1 cellular context compared by ENCODE assay signal in genomic region chr17:31696184-31696602, GRCh38.
TF ChIP-seq lines count a peak whose summit lies in the region.

No MANE protein-coding gene starts in this region.

TF ChIP-seq in SK-N-SH treated with all-trans-retinoic acid at 6 μM for 48 hours, 23 proteins besides CTCF, POLR2A, EP300 and RAD21 (continued from another document):
- TF ChIP-seq BACH2 (CRISPR knock-in tag; IDR thresholded peaks at IDR 0.05; ENCODE audit: borderline replicate concordance) (no peak), CREB5 (CRISPR knock-in tag; IDR thresholded peaks at IDR 0.05; ENCODE audit: low read depth) (peak; percentile 48; the same call in 1 of the 2 replicates), OSR1 (CRISPR knock-in tag; IDR thresholded peaks at IDR 0.05) (no peak), ZNF70 (CRISPR knock-in tag; IDR thresholded peaks at IDR 0.05) (peak; percentile 43; the same call in 1 of the 2 replicates), RARB (CRISPR knock-in tag; IDR thresholded peaks at IDR 0.05) (0 out of 2 replicates have a peak, but pooled peaks have one; percentile 40), ISL1 (CRISPR knock-in tag; IDR thresholded peaks at IDR 0.05) (peak; percentile 93), SNAI2 (CRISPR knock-in tag; IDR thresholded peaks at IDR 0.05) (0 out of 2 replicates have a peak, but pooled peaks have one; percentile 75), GLIS3 (CRISPR knock-in tag; IDR thresholded peaks at IDR 0.05) (peak; percentile 65; the same call in 1 of the 2 replicates), PATZ1 (CRISPR knock-in tag; IDR thresholded peaks at IDR 0.05; ENCODE audit: borderline replicate concordance) (peak; percentile 63; the same call in 1 of the 2 replicates), ZFP30 (CRISPR knock-in tag; IDR thresholded peaks at IDR 0.05) (no peak)
